20 cellular contexts compared by ENCODE assay signal in genomic region chr12:112841240-112841639, GRCh38. TPM values are rescaled to one million over a fixed set of nuclear protein-coding genes. Genes with fewer than 3 reads are reported as not detected.
DNase-seq lines count a peak whose midpoint lies in the region; ATAC-seq, FAIRE-seq and TF ChIP-seq lines count a peak whose summit lies in the region.
"Had no signal": no experiment of that assay in that cellular context is flagged by ENCODE, and none has a peak within 500 bp of the region (broad histone marks: within the 10 kb centered on the region; RNA-seq: fewer than 3 reads in every experiment).

No MANE protein-coding gene starts in this region.

- TF ChIP-seq EP300 in A549 (IDR thresholded peaks at IDR 0.05) (no peak), H1 (IDR thresholded peaks at IDR 0.05; ENCODE audit: borderline replicate concordance in 1 of 2, low read depth in 2 of 2, low read length in 2 of 2) (no peak)

- H3K4me2 ChIP-seq in A549 (peak overlapping the region; percentile 59), H1 (ENCODE audit: insufficient read depth in 1 of 2, low read depth in 2 of 2, low read length in 2 of 2) (no peak overlapping the region), mesendoderm (ENCODE audit: low read length) (no peak overlapping the region)
- H3K4me2 ChIP-seq: BLaER1, GM23338 had no signal

- H3K4me1 Mint-ChIP-seq in effector memory CD8-positive, alpha-beta T cell (ENCODE audit: low read depth in 2 of 2), result peaks cover 0 to 4% of the 10 kb centered on the region in 2 donors
- H3K4me1 Mint-ChIP-seq: CD14-positive monocyte; CD4-positive, alpha-beta memory T cell had no signal

- H4K8ac ChIP-seq in H1 (ENCODE audit: extremely low read depth, insufficient read depth, low read length) (no peak overlapping the region), mesendoderm (ENCODE audit: low read depth, low read length) (no peak overlapping the region)

- H2BK15ac ChIP-seq in H1 (ENCODE audit: low read length), result no peak overlapping the region
- no peak overlapping the region for H2BK15ac ChIP-seq in mesendoderm (replicated peaks; ENCODE audit: low read depth)

- H2BK5ac ChIP-seq in H1 (ENCODE audit: low read depth, low read length), result no peak overlapping the region
- no peak overlapping the region for H2BK5ac ChIP-seq in mesendoderm (ENCODE audit: low read length)

- H3K9me3 Mint-ChIP-seq in effector memory CD8-positive, alpha-beta T cell, result no peaks in the 10 kb centered on the region
- H3K9me3 Mint-ChIP-seq: GM23338 had no signal

- no peak overlapping the region for H2BK20ac ChIP-seq in H1 (ENCODE audit: low read length)

- no peak overlapping the region for H2AK5ac ChIP-seq in H1 (ENCODE audit: low read depth, low read length)
- no peak overlapping the region for H2AK5ac ChIP-seq in mesendoderm (ENCODE audit: low read length)

- no peak overlapping the region for H3K14ac ChIP-seq in H1 (ENCODE audit: insufficient read length)

- no peak overlapping the region for H3K4ac ChIP-seq in H1 (replicated peaks; ENCODE audit: insufficient read length, low read depth, low read length)
- no peak overlapping the region for H3K4ac ChIP-seq in mesendoderm (ENCODE audit: low read depth, low read length)

- CTCF ChIA-PET in A549 (lab: Yijun Ruan, JAX), result interaction anchor here (0.9 to 1.3 kb wide), 2 partner anchors 10 to 13 kb away, joined by 4 to 6 read pairs; no protein-coding TSS in a partner anchor
- CTCF ChIA-PET in H1 (lab: Charles Lee; ENCODE audit: partially characterized antibody), result interaction anchor here (0.6 to 2.7 kb wide), 7 partner anchors 10 to 165 kb away, joined by 3 to 10 read pairs (median 4); no protein-coding TSS in a partner anchor

- no peak overlapping the region for H4K91ac ChIP-seq in H1 (replicated peaks; ENCODE audit: insufficient read length, low read length)

- no peak for TF ChIP-seq CTCF in A549 (IDR thresholded peaks at IDR 0.05)
- TF ChIP-seq CTCF in H1 (IDR thresholded peaks at IDR 0.05; ENCODE audit: control extremely low read depth in 1 of 3, insufficient read depth in 1 of 3, low read depth in 1 of 3, low read length in 3 of 3), result no peak

- H2BK12ac ChIP-seq in H1 (ENCODE audit: low read depth, low read length), result peak overlapping the region; percentile 70; the same call in 1 of the 2 replicates

- H3K27ac ChIP-seq in A549 (peak overlapping the region; percentile 90 to 95), H1 (ENCODE audit: low read depth, low read length) (no peak overlapping the region), mesendoderm (ENCODE audit: low read depth, low read length) (no peak overlapping the region)
- H3K27ac ChIP-seq: BLaER1 had no signal

- 38% methylated on average over 5 of the region's 5 CpGs for WGBS in A549 (ENCODE audit: missing lambda C conversion rate)
- WGBS in H1 (ENCODE audit: extremely low coverage in 1 of 2, insufficient coverage in 1 of 2, insufficient read length in 1 of 2, insufficient replicate concordance in 2 of 2, low coverage in 1 of 2, low lambda C conversion rate in 2 of 2, missing lambda C conversion rate in 1 of 2), 2 experiments, result 97% methylated on average over 5 of the region's 5 CpGs; no CpG with 5 or more reads in 1 of the 2 experiments
- no CpG with 5 or more reads among the region's 5 CpGs for WGBS in mesendoderm (ENCODE audit: extremely low coverage, insufficient coverage, low lambda C conversion rate)

- no peak overlapping the region for H3K4me3 Mint-ChIP-seq in effector memory CD8-positive, alpha-beta T cell
- H3K4me3 Mint-ChIP-seq: CD14-positive monocyte; CD4-positive, alpha-beta memory T cell; GM23338 had no signal

- no peak for TF ChIP-seq POLR2A in A549 (IDR thresholded peaks at IDR 0.05; ENCODE audit: low read length)
- no peak for TF ChIP-seq POLR2A in H1 (IDR thresholded peaks at IDR 0.05; ENCODE audit: control extremely low read depth in 1 of 2, low read depth in 2 of 2, low read length in 2 of 2)

- H3K36me3 Mint-ChIP-seq in effector memory CD8-positive, alpha-beta T cell (ENCODE audit: insufficient read depth), result no peaks in the 10 kb centered on the region
- H3K36me3 Mint-ChIP-seq: CD14-positive monocyte; CD4-positive, alpha-beta memory T cell had no signal

- no peak overlapping the region for H3K27ac Mint-ChIP-seq in effector memory CD8-positive, alpha-beta T cell
- H3K27ac Mint-ChIP-seq: CD14-positive monocyte; CD4-positive, alpha-beta memory T cell; GM23338 had no signal

- H3K9ac ChIP-seq in H1 (replicated peaks in 1 of 4; ENCODE audit: extremely low read depth in 1 of 4, low read depth in 3 of 4, low read length in 3 of 4) (no peak overlapping the region), mesendoderm (ENCODE audit: low read length) (no peak overlapping the region)
- H3K9ac ChIP-seq: BLaER1 had no signal

- H3K4me1 ChIP-seq in A549 (peaks cover 70% of the 10 kb centered on the region), H1 (replicated peaks in 1 of 4; ENCODE audit: control insufficient read depth in 3 of 4, insufficient read depth in 4 of 4, low read length in 3 of 4) (peaks cover 2 to 11% (median 7%) of the 10 kb centered on the region in 4 experiments; a peak in 6 of 7 replicates), mesendoderm (ENCODE audit: control insufficient read depth, low read depth, low read length) (peaks cover 23% of the 10 kb centered on the region)
- H3K4me1 ChIP-seq: BLaER1 had no signal

- no peak overlapping the region for H4K5ac ChIP-seq in H1 (ENCODE audit: insufficient read length, low read depth, low read length)
- no peak overlapping the region for H4K5ac ChIP-seq in mesendoderm (ENCODE audit: low read length)

- no peaks in the 10 kb centered on the region for H3K36me3 ChIP-seq in H1 (ENCODE audit: control insufficient read depth in 2 of 4, insufficient read depth in 4 of 4, low read length in 3 of 4)
- no peaks in the 10 kb centered on the region for H3K36me3 ChIP-seq in mesendoderm (ENCODE audit: control insufficient read depth, insufficient read depth, low read length)
- H3K36me3 ChIP-seq: BLaER1 had no signal

- H3K9me3 ChIP-seq in A549, result peaks cover 12% of the 10 kb centered on the region; the same call in 2 of the 3 replicates
- H3K9me3 ChIP-seq in H1 (ENCODE audit: insufficient read depth in 2 of 2, low read depth in 1 of 2, low read length in 1 of 2), result no peaks in the 10 kb centered on the region
- H3K9me3 ChIP-seq: BLaER1 had no signal

- no peaks in the 10 kb centered on the region for H3K23me2 ChIP-seq in H1 (ENCODE audit: low read depth, low read length)

- TF ChIP-seq RAD21 in A549 (conservative IDR thresholded peaks at IDR 0.05 in 1 of 2, IDR thresholded peaks at IDR 0.05 in 1 of 2) (no peak), H1 (IDR thresholded peaks at IDR 0.05 in 1 of 2, conservative IDR thresholded peaks at IDR 0.05 in 1 of 2; ENCODE audit: low read depth in 2 of 2, low read length in 2 of 2) (no peak)

- H3K18ac ChIP-seq in H1 (ENCODE audit: extremely low read depth, low read length) (no peak overlapping the region), mesendoderm (ENCODE audit: low read length) (no peak overlapping the region)

- DNase-seq in A549 (ENCODE audit: low read depth in 1 of 2, low spot score in 1 of 2), result no peak
- DNase-seq in NCI-H446 treated with DMSO at 0.1 percent for 48 hours (lab: John Stamatoyannopoulos, UW), result peak; percentile 13
- no peak for DNase-seq in H1 (ENCODE audit: low read depth in 1 of 2, low spot score in 2 of 2)
- no peak for DNase-seq in mesendoderm
- no peak for DNase-seq in effector memory CD8-positive, alpha-beta T cell
- DNase-seq in NCI-H345 treated with DMSO at 0.1 percent for 48 hours (lab: John Stamatoyannopoulos, UW; ENCODE audit: unreplicated experiment), result no peak
- DNase-seq: AML-193; CD4-positive, alpha-beta memory T cell; DMS153; DMS79; GDM1; H7 had no signal

- ATAC-seq in A549 (no peak), HG03469 (IDR thresholded peaks at IDR 0.05; ENCODE audit: unreplicated experiment) (no peak)
- ATAC-seq in effector memory CD8-positive, alpha-beta T cell (replicated peaks), result no peak
- ATAC-seq: GM23338, HCT116 had no signal

- H3K79me1 ChIP-seq in H1 (ENCODE audit: low read depth, low read length) (no peaks in the 10 kb centered on the region), mesendoderm (ENCODE audit: low read length) (no peaks in the 10 kb centered on the region)

- no peak for FAIRE-seq in A549 (lab: Jason Lieb, UNC)
- no peak for FAIRE-seq in H1 (lab: Jason Lieb, UNC)

- no peaks in the 10 kb centered on the region for H4K20me1 ChIP-seq in H1 (replicated peaks in 1 of 2; ENCODE audit: control insufficient read depth in 1 of 2, insufficient read depth in 2 of 2, low read length in 2 of 2)
- H4K20me1 ChIP-seq: BLaER1 had no signal

- H3K4me3 ChIP-seq in A549 (no peak overlapping the region), H1 (ENCODE audit: extremely low read depth in 1 of 4, insufficient read depth in 2 of 4, low read depth in 3 of 4, low read length in 4 of 4) (no peak overlapping the region), mesendoderm (ENCODE audit: low read length) (no peak overlapping the region)
- H3K4me3 ChIP-seq: BLaER1, GM23338 had no signal

- POLR2A ChIA-PET in A549 (lab: Yijun Ruan, JAX), result interaction anchor here (0.6 kb wide), 1 partner anchor 25 kb away, joined by 3 read pairs; no protein-coding TSS in a partner anchor
- POLR2A ChIA-PET in H1 (lab: Charles Lee; ENCODE audit: partially characterized antibody), result no interaction called here

- H3K23ac ChIP-seq in H1 (ENCODE audit: insufficient read length), result no peak overlapping the region
- H3K23ac ChIP-seq in mesendoderm (ENCODE audit: low read length), result no peak overlapping the region

- H3K27me3 ChIP-seq in H1 (replicated peaks in 1 of 4; ENCODE audit: control insufficient read depth in 3 of 4, extremely low read depth in 1 of 4, insufficient read depth in 3 of 4, low read length in 3 of 4) (0 out of 7 replicates have a peak, but pooled peaks cover 0 to 2% (median 0%) of the 10 kb centered on the region in 4 experiments), mesendoderm (ENCODE audit: insufficient read depth, low read length, poor library complexity) (no peaks in the 10 kb centered on the region)
- H3K27me3 ChIP-seq: BLaER1 had no signal

- H3K56ac ChIP-seq in H1 (replicated peaks; ENCODE audit: insufficient read length, low read depth, low read length), result no peak overlapping the region
- H3K56ac ChIP-seq in mesendoderm (ENCODE audit: low read length), result peak overlapping the region; percentile 10

- H3K27me3 Mint-ChIP-seq in effector memory CD8-positive, alpha-beta T cell, result peaks cover 29% of the 10 kb centered on the region in 2 donors

- H2BK120ac ChIP-seq in H1 (replicated peaks; ENCODE audit: low read depth, low read length) (no peak overlapping the region), mesendoderm (ENCODE audit: low read depth, low read length) (no peak overlapping the region)

- H3K79me2 ChIP-seq in H1 (ENCODE audit: control insufficient read depth in 1 of 2, insufficient read depth in 2 of 2, low read length in 2 of 2), result no peaks in the 10 kb centered on the region
- H3K79me2 ChIP-seq in mesendoderm (ENCODE audit: control insufficient read depth, insufficient read depth, low read length), result no peaks in the 10 kb centered on the region

- no peak overlapping the region for H2AFZ ChIP-seq in H1 (ENCODE audit: low read length)
- H2AFZ ChIP-seq: GM23338 had no signal

RNA-seq across cellular contexts. Expression of gene RPH3A, which starts 49.7 kb away (rescaled TPM):
- polyA plus RNA-seq in A549 (2011; rRNA removed), result 0.22 and 0.31 TPM in 2 replicates
- 0.05 and 0.06 TPM in 2 replicates for polyA plus RNA-seq in A549 (2012; cell fraction: cytosol; rRNA removed)
- 0.10 and 0.27 TPM in 2 replicates for polyA plus RNA-seq in A549 (2012; cell fraction: nucleus; rRNA removed)
- 0.21 to 0.36 TPM (median 0.27 TPM) in 3 replicates for polyA plus RNA-seq in A549 (2017; fragmentation: RNase III; extraction: RNeasy Plus Mini Kit Qiagen cat#74134 plus additional on column Dnase treatment)
- 0.29 TPM in 1 of 2 replicates, not detected in the other for polyA minus RNA-seq in A549 (2011; rRNA and poly(A)+ RNA removed)
- not detected in 2 replicates for total RNA-seq in H1 (2021; fragmentation: NEBNext Ultra II Directional; extraction: Animal tissue kit (Norgen Biotek cat#: 25700))
- 0.02 TPM in 1 of 2 replicates, not detected in the other for polyA plus RNA-seq in H1 (2011; rRNA removed)
- polyA plus RNA-seq in H1 (2011; cell fraction: cytosol; rRNA removed), result 0.06 TPM
- 0.04 TPM for polyA plus RNA-seq in H1 (2011; cell fraction: nucleus; rRNA removed)
- 0.04 to 0.16 TPM (median 0.07 TPM) in 3 of 4 replicates, not detected in the other for polyA plus RNA-seq in H1 (2012, experiment 1 of 2)
- not detected for polyA plus RNA-seq in H1 (2012, experiment 2 of 2)
- 0.06 TPM for polyA plus RNA-seq in H1 (2013, experiment 1 of 2)
- 0.04 TPM for polyA plus RNA-seq in H1 (2013, experiment 2 of 2)
- polyA minus RNA-seq in H1 (2011; rRNA and poly(A)+ RNA removed), result not detected in 2 replicates
- not detected for polyA minus RNA-seq in H1 (2011; cell fraction: cytosol; rRNA and poly(A)+ RNA removed)
- polyA minus RNA-seq in H1 (2011; cell fraction: nucleus; rRNA and poly(A)+ RNA removed), result not detected
- 0.04 TPM for polyA plus RNA-seq in mesendoderm (2013, experiment 1 of 2)
- 0.07 TPM for polyA plus RNA-seq in mesendoderm (2013, experiment 2 of 2)
- total RNA-seq: A172; CD4-positive, alpha-beta memory T cell; Daoy; H7; HT-29 had no signal
- polyA plus RNA-seq: CD4-positive, alpha-beta memory T cell had no signal

Comparison
In these comparisons a context has a peak if more than half of its experiments do, and no peak if none do; other contexts are left out.
1. H3K27ac ChIP-seq: peak in A549 (2 of 2); none in H1 (single experiment) and mesendoderm (single experiment).
2. Of the 18 proteins assayed by ChIP-seq in both H1 and A549: peak only in H1: none; only in A549: MAX; in both: none; in neither: 16; mixed calls (peak in some experiments, not most) for 1.